In the genomic region with DNA sequence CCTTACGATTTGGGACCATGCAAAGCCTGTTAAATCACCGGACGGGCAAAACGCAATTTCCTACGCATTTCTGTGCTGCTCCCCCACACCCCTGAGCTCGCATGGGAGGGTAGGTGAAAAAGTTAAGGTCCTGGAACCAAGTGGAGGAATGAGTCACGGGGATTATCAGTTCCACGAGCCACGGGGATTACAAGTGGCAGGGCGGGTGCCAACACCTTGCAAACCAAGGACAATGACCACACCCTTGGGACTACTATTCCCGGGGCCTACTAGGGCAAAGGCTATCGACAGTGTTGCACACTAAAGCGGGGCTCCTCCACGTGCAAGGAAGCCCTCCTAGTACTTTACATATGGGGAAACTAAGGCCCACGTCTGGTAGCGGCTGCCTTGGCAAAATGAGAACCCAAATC, we compare ENCODE assay signal across 8 cellular contexts. TPM values are rescaled to one million over a fixed set of nuclear protein-coding genes. Genes with fewer than 3 reads are reported as not detected.
DNase-seq lines count a peak whose midpoint lies in the region; ATAC-seq and TF ChIP-seq lines count a peak whose summit lies in the region.

No MANE protein-coding gene starts in this region.

- H3K27ac ChIP-seq in mucosa of rectum (ENCODE audit: low read depth in 2 of 2, low read length in 2 of 2) (peak overlapping the region; percentile 92 to 96), urinary bladder (ENCODE audit: low read depth) (peak overlapping the region; percentile 69)

- H3K4me3 Mint-ChIP-seq in endothelial cell (ENCODE audit: unreplicated experiment): peak overlapping the region; percentile 100

- DNase-seq in DMS53 (lab: John Stamatoyannopoulos, UW): peak; percentile 64
- no peak for DNase-seq in DMS53 treated with DMSO at 0.1 percent for 48 hours (lab: John Stamatoyannopoulos, UW; ENCODE audit: unreplicated experiment)
- DNase-seq in T-helper 9 cell: peak; percentile 5
- no peak for DNase-seq in endothelial cell (ENCODE audit: low spot score)
- no peak for DNase-seq in COR-L47 (lab: John Stamatoyannopoulos, UW)

- H3K4me1 ChIP-seq in mucosa of rectum (ENCODE audit: control insufficient read depth in 2 of 2, insufficient read depth in 2 of 2, low read length in 2 of 2) (peaks cover 13 to 16% of the 10 kb centered on the region in 2 donors), urinary bladder (ENCODE audit: insufficient read depth) (no peaks in the 10 kb centered on the region)

- H3K9me3 ChIP-seq in mucosa of rectum (ENCODE audit: control insufficient read depth in 2 of 2, low read length in 2 of 2): no peaks in the 10 kb centered on the region

- H3K4me3 ChIP-seq in mucosa of rectum (ENCODE audit: low read length in 2 of 2) (peak overlapping the region; percentile 97 to 100), urinary bladder (ENCODE audit: low read depth, low read length) (peak overlapping the region; percentile 66)

- H3K9me3 Mint-ChIP-seq in endothelial cell (ENCODE audit: unreplicated experiment): no peaks in the 10 kb centered on the region

- TF ChIP-seq CTCF in endothelial cell (IDR thresholded peaks at IDR 0.05; ENCODE audit: unreplicated experiment): no peak

- peak; percentile 13 for ATAC-seq in HG03175 (IDR thresholded peaks at IDR 0.05; ENCODE audit: unreplicated experiment)

- H3K36me3 ChIP-seq in mucosa of rectum (ENCODE audit: control insufficient read depth in 2 of 2, insufficient read depth in 2 of 2, low read length in 2 of 2) (peaks cover 36 to 40% of the 10 kb centered on the region in 2 donors), urinary bladder (ENCODE audit: insufficient read depth) (peaks cover 3% of the 10 kb centered on the region)

- H3K9ac ChIP-seq in mucosa of rectum (ENCODE audit: low read depth in 1 of 2, low read length in 2 of 2): peak overlapping the region; percentile 94 to 96

- H3K27me3 Mint-ChIP-seq in endothelial cell (ENCODE audit: unreplicated experiment): peaks cover 8% of the 10 kb centered on the region

- no peak overlapping the region for H3K27ac Mint-ChIP-seq in endothelial cell (ENCODE audit: unreplicated experiment)

- peaks cover 22% of the 10 kb centered on the region for H3K36me3 Mint-ChIP-seq in endothelial cell (ENCODE audit: low read depth, unreplicated experiment)

- no peaks in the 10 kb centered on the region for H3K27me3 ChIP-seq in mucosa of rectum (ENCODE audit: control insufficient read depth in 2 of 2, insufficient read depth in 2 of 2, low read length in 2 of 2)

- 7% methylated on average over 16 of the region's 16 CpGs for WGBS in urinary bladder

- peaks cover 20% of the 10 kb centered on the region for H3K4me1 Mint-ChIP-seq in endothelial cell (ENCODE audit: unreplicated experiment)

RNA-seq across cellular contexts. Expression of gene RETSAT, which starts 0.4 kb away (rescaled TPM):
- 37.0 TPM for total RNA-seq in endothelial cell (ENCODE audit: unreplicated experiment)
- 22.5 TPM for total RNA-seq in urinary bladder
- 34.4 TPM for polyA plus RNA-seq in urinary bladder

RNA-seq across cellular contexts. Expression of gene ELMOD3, which starts 0.7 kb away (rescaled TPM):
- total RNA-seq in endothelial cell (ENCODE audit: unreplicated experiment) (15.9 TPM), urinary bladder (19.4 TPM)
- polyA plus RNA-seq in urinary bladder: 21.0 TPM

RNA-seq across cellular contexts. Expression of gene TGOLN2, which starts 26.1 kb away (rescaled TPM):
- total RNA-seq in endothelial cell (ENCODE audit: unreplicated experiment) (83.1 TPM), urinary bladder (58.7 TPM)
- polyA plus RNA-seq in urinary bladder: 81.0 TPM

RNA-seq across cellular contexts. Expression of gene CAPG, which starts 56.3 kb away (rescaled TPM):
- 76.4 TPM for total RNA-seq in endothelial cell (ENCODE audit: unreplicated experiment)
- total RNA-seq in urinary bladder: 89.3 TPM
- polyA plus RNA-seq in urinary bladder: 76.0 TPM

Comparison
In these comparisons a context has a peak if more than half of its experiments do, and no peak if none do; other contexts are left out.
1. DNase-seq: peak in DMS53 (single experiment) and T-helper 9 cell (single experiment); none in DMS53 treated with DMSO at 0.1 percent for 48 hours (single experiment), endothelial cell (single experiment) and COR-L47 (single experiment).